In the genomic region with DNA sequence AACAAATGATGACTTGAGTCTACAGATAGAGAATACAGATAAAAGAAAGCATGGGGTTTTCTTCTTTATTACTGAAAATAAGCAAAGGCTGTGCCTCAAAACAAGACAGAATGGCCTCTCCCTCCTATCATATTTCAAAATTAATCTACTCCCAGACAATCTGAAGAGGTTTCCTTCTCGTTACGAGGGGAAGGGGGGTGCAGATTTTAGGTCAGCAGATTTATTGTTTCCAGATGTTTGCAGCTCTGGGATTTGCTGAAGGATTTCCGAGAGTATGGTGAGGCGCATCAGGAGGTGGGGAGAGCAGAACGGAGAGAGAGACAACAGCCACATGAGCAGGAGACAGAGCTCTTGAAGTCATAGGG, we compare ENCODE assay signal across 17 cellular contexts.
DNase-seq lines count a peak whose midpoint lies in the region; ATAC-seq, FAIRE-seq and TF ChIP-seq lines count a peak whose summit lies in the region.
"Had no signal": no experiment of that assay in that cellular context is flagged by ENCODE, and none has a peak within 500 bp of the region (broad histone marks: within the 10 kb centered on the region; RNA-seq: fewer than 3 reads in every experiment).

No MANE protein-coding gene starts in this region.

- H3K4me3 ChIP-seq in A549 (peak overlapping the region; percentile 10; the same call in 1 of the 3 replicates), hepatocyte (no peak overlapping the region)
- H3K4me3 ChIP-seq: BLaER1 treated with 17β-estradiol and CSF1 and Interleukin-3, amounts not matched to agents 10 nM and 100 nM; lung; thoracic aorta had no signal

- H3K9me3 ChIP-seq in A549: no peaks in the 10 kb centered on the region
- no peaks in the 10 kb centered on the region for H3K9me3 ChIP-seq in hepatocyte (ENCODE audit: low read depth)
- H3K9me3 ChIP-seq: BLaER1 treated with 17β-estradiol and CSF1 and Interleukin-3, amounts not matched to agents 10 nM and 100 nM; neutrophil; thoracic aorta had no signal

- no peak for TF ChIP-seq EP300 in A549 (IDR thresholded peaks at IDR 0.05)

- H3K4me1 ChIP-seq in A549 (peaks cover 60% of the 10 kb centered on the region), hepatocyte (ENCODE audit: insufficient read depth) (peaks cover 16% of the 10 kb centered on the region)

- FAIRE-seq in A549 (lab: Jason Lieb, UNC): no peak
- FAIRE-seq: H54 had no signal

- WGBS in A549 (ENCODE audit: missing lambda C conversion rate): 54% methylated on average over 5 of the region's 5 CpGs
- WGBS in hepatocyte (ENCODE audit: low lambda C conversion rate, missing lambda C conversion rate): 58% methylated on average over 5 of the region's 5 CpGs

- no peaks in the 10 kb centered on the region for H4K20me1 ChIP-seq in hepatocyte (ENCODE audit: insufficient read depth, poor library complexity, severe bottlenecking)
- H4K20me1 ChIP-seq: BLaER1 treated with 17β-estradiol and CSF1 and Interleukin-3, amounts not matched to agents 10 nM and 100 nM had no signal

- H3K36me3 ChIP-seq in hepatocyte (replicated peaks; ENCODE audit: insufficient read depth, low read depth): no peaks in the 10 kb centered on the region
- H3K36me3 ChIP-seq: neutrophil, thoracic aorta had no signal

- DNase-seq in A549 (ENCODE audit: low read depth in 1 of 2, low spot score in 1 of 2): no peak
- DNase-seq in GM03348 (ENCODE audit: low spot score): peak; percentile 63
- peak; percentile 70 for DNase-seq in SK-N-DZ (ENCODE audit: low spot score)
- DNase-seq in hepatocyte (ENCODE audit: low spot score): peak; percentile 35
- no peak for DNase-seq in kidney glomerular epithelial cell (lab: John Stamatoyannopoulos, UW)
- no peak for DNase-seq in activated T-cell treated with anti-CD3 and anti-CD28 coated beads, Interleukin-2, amount 50 U/mL, for 48 hours
- DNase-seq in MV-4-11 (lab: John Stamatoyannopoulos, UW): no peak
- no peak for DNase-seq in occipital lobe (lab: John Stamatoyannopoulos, UW)
- DNase-seq: NCI-H2081 treated with DMSO at 0.1 percent for 48 hours; NK-92 treated with Interleukin-12 subunit alpha and Interleukin-12 subunit beta, amount 100 ng/mL, for 24 hours; stimulated activated CD4-positive, alpha-beta T cell treated with anti-CD3 and anti-CD28 coated beads, Interleukin-15, amount 100 ng/mL, for 24 hours; WERI-Rb-1 had no signal

- TF ChIP-seq CTCF in A549 (IDR thresholded peaks at IDR 0.05) (no peak), hepatocyte (IDR thresholded peaks at IDR 0.05; ENCODE audit: poor library complexity) (no peak)

- H3K27me3 ChIP-seq in hepatocyte: no peaks in the 10 kb centered on the region
- H3K27me3 ChIP-seq: BLaER1 treated with 17β-estradiol and CSF1 and Interleukin-3, amounts not matched to agents 10 nM and 100 nM; neutrophil had no signal

- CTCF ChIA-PET in A549 (lab: Yijun Ruan, JAX): interaction anchor here (0.6 to 3.9 kb wide), 5 partner anchors 11 to 184 kb away, joined by 3 to 15 read pairs (median 3); a partner anchor contains a TSS

- no peaks in the 10 kb centered on the region for H3K9me2 ChIP-seq in hepatocyte (replicated peaks; ENCODE audit: insufficient read depth)

- peak; percentile 18 to 35; a peak in 3 of 6 replicates for ATAC-seq in A549

- H2AFZ ChIP-seq in hepatocyte: no peak overlapping the region

- H3K79me2 ChIP-seq in hepatocyte: no peaks in the 10 kb centered on the region

- peak overlapping the region; percentile 76 to 83 for H3K27ac ChIP-seq in A549
- H3K27ac ChIP-seq in hepatocyte: peak overlapping the region; percentile 83
- H3K27ac ChIP-seq: BLaER1 treated with 17β-estradiol and CSF1 and Interleukin-3, amounts not matched to agents 10 nM and 100 nM; neutrophil; thoracic aorta; WERI-Rb-1 had no signal

- POLR2A ChIA-PET in A549 (lab: Yijun Ruan, JAX): interaction anchor here (0.6 to 1.6 kb wide), 4 partner anchors 44 to 125 kb away, joined by 3 to 5 read pairs (median 3); a partner anchor contains a TSS

- no peak for TF ChIP-seq RAD21 in A549 (conservative IDR thresholded peaks at IDR 0.05 in 1 of 2, IDR thresholded peaks at IDR 0.05 in 1 of 2)

- H3K4me2 ChIP-seq in A549: peak overlapping the region; percentile 84
- H3K4me2 ChIP-seq in hepatocyte: peak overlapping the region; percentile 68
- H3K4me2 ChIP-seq: BLaER1 treated with 17β-estradiol and CSF1 and Interleukin-3, amounts not matched to agents 10 nM and 100 nM had no signal

- no peak for TF ChIP-seq POLR2A in A549 (IDR thresholded peaks at IDR 0.05; ENCODE audit: low read length)

TF ChIP-seq in A549, 52 proteins besides CTCF, POLR2A, EP300 and RAD21:
- TF ChIP-seq, protein P1, sequence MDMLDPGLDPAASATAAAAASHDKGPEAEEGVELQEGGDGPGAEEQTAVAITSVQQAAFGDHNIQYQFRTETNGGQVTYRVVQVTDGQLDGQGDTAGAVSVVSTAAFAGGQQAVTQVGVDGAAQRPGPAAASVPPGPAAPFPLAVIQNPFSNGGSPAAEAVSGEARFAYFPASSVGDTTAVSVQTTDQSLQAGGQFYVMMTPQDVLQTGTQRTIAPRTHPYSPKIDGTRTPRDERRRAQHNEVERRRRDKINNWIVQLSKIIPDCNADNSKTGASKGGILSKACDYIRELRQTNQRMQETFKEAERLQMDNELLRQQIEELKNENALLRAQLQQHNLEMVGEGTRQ (IDR thresholded peaks at IDR 0.05): no peak
- no peak for TF ChIP-seq NPAS2 (CRISPR knock-in tag; IDR thresholded peaks at IDR 0.05; ENCODE audit: borderline replicate concordance)
- TF ChIP-seq, protein P2, sequence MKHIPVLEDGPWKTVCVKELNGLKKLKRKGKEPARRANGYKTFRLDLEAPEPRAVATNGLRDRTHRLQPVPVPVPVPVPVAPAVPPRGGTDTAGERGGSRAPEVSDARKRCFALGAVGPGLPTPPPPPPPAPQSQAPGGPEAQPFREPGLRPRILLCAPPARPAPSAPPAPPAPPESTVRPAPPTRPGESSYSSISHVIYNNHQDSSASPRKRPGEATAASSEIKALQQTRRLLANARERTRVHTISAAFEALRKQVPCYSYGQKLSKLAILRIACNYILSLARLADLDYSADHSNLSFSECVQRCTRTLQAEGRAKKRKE (CRISPR knock-in tag; IDR thresholded peaks at IDR 0.05; ENCODE audit: low read depth): no peak
- no peak for TF ChIP-seq CEBPB (IDR thresholded peaks at IDR 0.05)
- no peak for TF ChIP-seq CBX2 (IDR thresholded peaks at IDR 0.05; ENCODE audit: borderline replicate concordance, low read depth)
- no peak for TF ChIP-seq CBX8 (IDR thresholded peaks at IDR 0.05)
- TF ChIP-seq KDM5A (IDR thresholded peaks at IDR 0.05): no peak
- no peak for TF ChIP-seq MAZ (IDR thresholded peaks at IDR 0.05; ENCODE audit: borderline replicate concordance, low read depth, low read length)
- TF ChIP-seq, protein P3, sequence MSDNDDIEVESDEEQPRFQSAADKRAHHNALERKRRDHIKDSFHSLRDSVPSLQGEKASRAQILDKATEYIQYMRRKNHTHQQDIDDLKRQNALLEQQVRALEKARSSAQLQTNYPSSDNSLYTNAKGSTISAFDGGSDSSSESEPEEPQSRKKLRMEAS (IDR thresholded peaks at IDR 0.05): no peak
- TF ChIP-seq CHD4 (IDR thresholded peaks at IDR 0.05; ENCODE audit: borderline replicate concordance): no peak
- TF ChIP-seq TP53 (CRISPR knock-in tag; IDR thresholded peaks at IDR 0.05): no peak

Comparison
In these comparisons a context has a peak if more than half of its experiments do, and no peak if none do; other contexts are left out.
1. DNase-seq: peak in GM03348 (single experiment), SK-N-DZ (single experiment) and hepatocyte (single experiment); none in A549 (0 of 2), kidney glomerular epithelial cell (single experiment), activated T-cell treated with anti-CD3 and anti-CD28 coated beads, Interleukin-2, amount 50 U/mL, for 48 hours (0 of 2), MV-4-11 (single experiment) and occipital lobe (single experiment).